1 cellular context compared by ENCODE assay signal in genomic region chr22:31400023-31400397, GRCh38.
TF ChIP-seq lines count a peak whose summit lies in the region.

No MANE protein-coding gene starts in this region.

TF ChIP-seq in GM23338, 12 proteins besides CTCF, POLR2A, EP300 and RAD21 (continued from another document):
- TF ChIP-seq ZNF462 (CRISPR knock-in tag; IDR thresholded peaks at IDR 0.05) (no peak), STAT1 (IDR thresholded peaks at IDR 0.05; ENCODE audit: unreplicated experiment) (no peak), REST (IDR thresholded peaks at IDR 0.05; ENCODE audit: unreplicated experiment) (no peak), ZNF114 (CRISPR knock-in tag; IDR thresholded peaks at IDR 0.05) (no peak), ETS1 (IDR thresholded peaks at IDR 0.05) (no peak), JUNB (IDR thresholded peaks at IDR 0.05; ENCODE audit: unreplicated experiment) (no peak), POLR2AphosphoS5 (IDR thresholded peaks at IDR 0.05; ENCODE audit: low read depth) (no peak)
